Comparison of ENCODE assay signal across 8 cellular contexts in the genomic region with DNA sequence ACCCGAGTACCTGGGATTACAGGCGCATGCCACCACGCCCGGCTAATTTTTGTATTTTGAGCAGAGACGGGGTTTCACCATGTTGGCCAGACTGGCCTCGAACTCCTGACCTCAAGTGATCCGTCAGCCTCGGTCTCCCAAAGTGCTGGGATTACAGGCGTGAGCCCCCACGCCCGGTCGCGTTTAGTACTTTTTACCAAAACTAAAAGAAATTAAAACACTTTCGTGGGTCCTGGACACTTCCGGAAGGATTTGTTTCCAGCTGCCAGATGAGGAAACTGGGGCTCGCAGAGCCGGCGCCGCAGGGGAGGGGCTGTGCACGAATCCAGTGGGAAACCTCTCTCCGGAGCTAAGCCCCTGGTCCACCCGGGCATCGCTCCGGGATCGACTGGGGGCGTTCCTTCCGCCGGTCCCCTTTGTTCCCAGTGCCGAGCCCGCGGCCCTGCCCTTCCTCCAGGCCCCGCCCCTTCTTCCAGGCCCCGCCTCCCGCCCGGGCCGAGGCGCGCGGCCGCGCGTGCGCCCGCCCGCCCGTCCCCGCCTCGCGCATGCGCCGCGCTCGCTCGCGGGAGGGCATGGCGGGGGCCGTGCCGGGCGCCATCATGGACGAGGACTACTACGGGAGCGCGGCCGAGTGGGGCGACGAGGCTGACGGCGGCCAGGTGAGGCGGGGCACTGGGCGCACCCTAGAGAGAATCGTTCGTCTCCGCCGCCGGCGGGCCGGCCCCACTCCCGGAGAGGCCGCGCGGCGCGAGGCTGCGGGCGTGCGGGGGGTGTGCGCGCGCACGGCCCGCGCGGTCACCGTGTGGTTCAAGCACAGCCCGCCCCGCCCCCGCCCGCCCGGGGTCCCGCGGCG. TPM values are rescaled to one million over a fixed set of nuclear protein-coding genes. Genes with fewer than 3 reads are reported as not detected.
DNase-seq lines count a peak whose midpoint lies in the region; ATAC-seq and TF ChIP-seq lines count a peak whose summit lies in the region.

A gene with protein sequence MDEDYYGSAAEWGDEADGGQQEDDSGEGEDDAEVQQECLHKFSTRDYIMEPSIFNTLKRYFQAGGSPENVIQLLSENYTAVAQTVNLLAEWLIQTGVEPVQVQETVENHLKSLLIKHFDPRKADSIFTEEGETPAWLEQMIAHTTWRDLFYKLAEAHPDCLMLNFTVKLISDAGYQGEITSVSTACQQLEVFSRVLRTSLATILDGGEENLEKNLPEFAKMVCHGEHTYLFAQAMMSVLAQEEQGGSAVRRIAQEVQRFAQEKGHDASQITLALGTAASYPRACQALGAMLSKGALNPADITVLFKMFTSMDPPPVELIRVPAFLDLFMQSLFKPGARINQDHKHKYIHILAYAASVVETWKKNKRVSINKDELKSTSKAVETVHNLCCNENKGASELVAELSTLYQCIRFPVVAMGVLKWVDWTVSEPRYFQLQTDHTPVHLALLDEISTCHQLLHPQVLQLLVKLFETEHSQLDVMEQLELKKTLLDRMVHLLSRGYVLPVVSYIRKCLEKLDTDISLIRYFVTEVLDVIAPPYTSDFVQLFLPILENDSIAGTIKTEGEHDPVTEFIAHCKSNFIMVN (plus strand): TSS at position 546 of the 853 bp plus-strand sequence. CDS start 54 bp downstream, at position 600.

- peak within 1 kb of the TSS; percentile 76 for H3K4me3 ChIP-seq in PC-3 (ENCODE audit: low read length)
- H3K4me3 ChIP-seq in muscle layer of colon (ENCODE audit: low read depth in 1 of 2, low read length in 2 of 2): peak within 1 kb of the TSS; percentile 87 to 89

- intact Hi-C loops in PC-3 (cut with micrococcal nuclease): loop anchor here (1.0 to 5.0 kb wide), 3 partner anchors 46 to 89 kb away; a partner anchor contains a TSS

- H3K9me2 ChIP-seq in PC-3 (replicated peaks; ENCODE audit: low read length): no peaks in the 10 kb centered on the region

- H3K36me3 Mint-ChIP-seq in activated T-cell treated with anti-CD3 and anti-CD28 coated beads, Interleukin-2, amount 50 U/mL, for 24 hours (ENCODE audit: low read depth): peaks cover 32% of the 10 kb centered on the region

- H3K9ac ChIP-seq in PC-3 (ENCODE audit: low read length): peak within 1 kb of the TSS; percentile 83
- H3K9ac ChIP-seq in muscle layer of colon (ENCODE audit: low read length): peak within 1 kb of the TSS; percentile 65

- peak within 1 kb of the TSS; percentile 84 for H3K4me2 ChIP-seq in PC-3 (ENCODE audit: low read length)

- H3K4me3 Mint-ChIP-seq in activated T-cell treated with anti-CD3 and anti-CD28 coated beads, Interleukin-2, amount 50 U/mL, for 24 hours: peak within 1 kb of the TSS; percentile 94

- no peak for TF ChIP-seq CTCF in PC-3 (conservative IDR thresholded peaks at IDR 0.05; ENCODE audit: low read depth, low read length)

- peaks cover 36% of the 10 kb centered on the region for H3K4me1 Mint-ChIP-seq in activated T-cell treated with anti-CD3 and anti-CD28 coated beads, Interleukin-2, amount 50 U/mL, for 24 hours (ENCODE audit: low read depth)

- DNase-seq in D341Med (ENCODE audit: low spot score) (peak; percentile 100), HuH-7.5 (ENCODE audit: low spot score) (peak; percentile 99), PC-3 (peak; percentile 92)
- peak; percentile 96 for DNase-seq in activated T-cell treated with anti-CD3 and anti-CD28 coated beads, Interleukin-2, amount 50 U/mL, for 24 hours
- DNase-seq in stimulated activated CD8-positive, alpha-beta memory T cell treated with anti-CD3 and anti-CD28 coated beads, Interleukin-7, amount 100 ng/mL, for 1 hour (ENCODE audit: low read depth in 2 of 2): peak; percentile 81 to 85

- H3K27ac ChIP-seq in PC-3 (ENCODE audit: low read length) (peak within 1 kb of the TSS; percentile 24; the same call in 1 of the 2 replicates), muscle layer of colon (ENCODE audit: low read depth, low read length) (peak within 1 kb of the TSS; percentile 94)

- no peaks in the 10 kb centered on the region for H3K27me3 ChIP-seq in PC-3 (ENCODE audit: low read length)
- no peaks in the 10 kb centered on the region for H3K27me3 ChIP-seq in muscle layer of colon (ENCODE audit: control insufficient read depth in 1 of 2, insufficient read depth in 2 of 2, low read length in 2 of 2)

- H3K9me3 ChIP-seq in PC-3 (ENCODE audit: low read length): no peaks in the 10 kb centered on the region
- no peaks in the 10 kb centered on the region for H3K9me3 ChIP-seq in muscle layer of colon (ENCODE audit: low read length)

- H3K27ac Mint-ChIP-seq in activated T-cell treated with anti-CD3 and anti-CD28 coated beads, Interleukin-2, amount 50 U/mL, for 24 hours: peak within 1 kb of the TSS; percentile 95

- no peaks in the 10 kb centered on the region for H3K27me3 Mint-ChIP-seq in activated T-cell treated with anti-CD3 and anti-CD28 coated beads, Interleukin-2, amount 50 U/mL, for 24 hours

- peak; percentile 64 for ATAC-seq in GM21515 (IDR thresholded peaks at IDR 0.05; ENCODE audit: unreplicated experiment)
- ATAC-seq in PC-3: peak; percentile 88
- ATAC-seq in esophagus mucosa: peak; percentile 94

- CTCF ChIA-PET in PC-3 (lab: Charles Lee): interaction anchor here (0.6 kb wide), 1 partner anchor 14 kb away, joined by 3 read pairs; no protein-coding TSS in a partner anchor

- H3K79me2 ChIP-seq in PC-3 (ENCODE audit: low read length): peaks cover 46% of the 10 kb centered on the region

- TSS peak; percentile 95 for BruUV-seq in PC-3 (replicated peaks; lab: Mats Ljungman, UMichigan)

- H3F3A ChIP-seq in PC-3 (ENCODE audit: low read length, unreplicated experiment): no peaks in the 10 kb centered on the region

- POLR2A ChIA-PET in PC-3 (lab: Charles Lee; ENCODE audit: unreplicated experiment): interaction anchor here (0.7 kb wide), 1 partner anchor 237 kb away, joined by 8 read pairs; no protein-coding TSS in a partner anchor

- peak within 1 kb of the TSS; percentile 90 for H2AFZ ChIP-seq in PC-3 (ENCODE audit: low read length)

- H3K4me1 ChIP-seq in PC-3 (ENCODE audit: insufficient read depth, low read length): peaks cover 7% of the 10 kb centered on the region; the same call in 1 of the 2 replicates
- peaks cover 30% of the 10 kb centered on the region for H3K4me1 ChIP-seq in muscle layer of colon (ENCODE audit: insufficient read depth, low read length)

- no peaks in the 10 kb centered on the region for H3K9me3 Mint-ChIP-seq in activated T-cell treated with anti-CD3 and anti-CD28 coated beads, Interleukin-2, amount 50 U/mL, for 24 hours

- H4K20me1 ChIP-seq in PC-3 (ENCODE audit: low read length): peaks cover 18% of the 10 kb centered on the region; the same call in 1 of the 2 replicates

- H3K36me3 ChIP-seq in PC-3 (ENCODE audit: low read depth, low read length) (peaks cover 7% of the 10 kb centered on the region; the same call in 1 of the 2 replicates), muscle layer of colon (ENCODE audit: insufficient read depth, low read length) (no peaks in the 10 kb centered on the region)

RNA-seq across cellular contexts. Expression of the gene that starts here (rescaled TPM):
- total RNA-seq in PC-3 (2014; rRNA removed) (131 and 144 TPM in 2 replicates), esophagus mucosa (35.8 TPM)

Comparison
In these comparisons a context has a peak if more than half of its experiments do, and no peak if none do; other contexts are left out.
1. Peak in every context shown above with its lines: DNase-seq, ATAC-seq, H3K4me3 ChIP-seq and H3K27ac ChIP-seq.